22 cellular contexts compared by ENCODE assay signal in the genomic region with DNA sequence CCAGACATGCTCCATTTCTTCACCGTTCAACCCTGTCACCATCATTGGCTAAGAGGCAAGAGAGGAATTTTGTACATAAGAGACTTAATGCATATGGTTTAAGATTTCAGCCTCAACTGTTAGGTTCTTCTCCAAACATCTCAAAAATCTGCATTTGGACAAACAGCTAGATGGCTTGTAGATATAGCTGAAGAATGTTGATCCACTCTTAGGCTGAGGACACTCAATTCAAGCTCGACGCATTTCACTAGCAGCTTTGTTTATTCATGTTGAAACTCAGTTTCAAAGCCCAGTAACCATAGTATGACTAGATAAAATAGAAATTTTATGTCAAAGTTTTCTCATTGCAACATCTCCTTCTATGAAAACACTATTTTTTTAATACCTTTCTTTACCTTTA.
"Had no signal": no experiment of that assay in that cellular context is flagged by ENCODE, and none has a peak within 500 bp of the region (broad histone marks: within the 10 kb centered on the region; RNA-seq: fewer than 3 reads in every experiment).

No MANE protein-coding gene starts in this region.

- H3K4me2 ChIP-seq: smooth muscle cell had no signal

- ATAC-seq: lower lobe of right lung; naive thymus-derived CD8-positive, alpha-beta T cell; right cardiac atrium; stimulated activated naive CD8-positive, alpha-beta T cell treated with anti-CD3 and anti-CD28 coated beads, Interleukin-15, amount 100 ng/mL, for 72 hours had no signal

- DNase-seq: cerebellar nuclear complex; cortex of kidney; head of caudate nucleus; kidney; left ventricle myocardium inferior; lower lobe of right lung; naive thymus-derived CD8-positive, alpha-beta T cell; nephron progenitor cell; nucleus accumbens; right cardiac atrium; stimulated activated CD4-positive, alpha-beta T cell treated with anti-CD3 and anti-CD28 coated beads, Interleukin-12 subunit alpha, Interleukin-12 subunit beta, amount 100 ng/mL, for 4 hours; stimulated activated CD4-positive, alpha-beta T cell treated with anti-CD3 and anti-CD28 coated beads, Interleukin-1b, Interleukin-23, amount 100 ng/mL, for 48 hours; stimulated activated CD4-positive, alpha-beta T cell treated with anti-CD3 and anti-CD28 coated beads, Interleukin-4, amount 100 ng/mL, for 1 hour; stimulated activated CD8-positive, alpha-beta memory T cell treated with anti-CD3 and anti-CD28 coated beads, Interleukin-4, amount 100 ng/mL, for 48 hours; stimulated activated naive CD4-positive, alpha-beta T cell; stimulated activated naive CD8-positive, alpha-beta T cell treated with anti-CD3 and anti-CD28 coated beads, Interleukin-15, amount 100 ng/mL, for 72 hours; substantia nigra; testis; tibial artery; upper lobe of left lung had no signal

- H3K27me3 ChIP-seq: testis, tibial artery, upper lobe of left lung had no signal

- H3K36me3 ChIP-seq: left ventricle myocardium inferior, lower lobe of right lung, prostate gland, tibial artery, upper lobe of left lung had no signal

- H3K27ac ChIP-seq: left ventricle myocardium inferior, lower lobe of right lung, testis, upper lobe of left lung had no signal

- H3K4me3 ChIP-seq: left ventricle myocardium inferior, lower lobe of right lung, prostate gland, smooth muscle cell, testis, tibial artery, upper lobe of left lung had no signal

- H3K4me1 ChIP-seq: testis had no signal

- H3K9me3 ChIP-seq: left ventricle myocardium inferior, lower lobe of right lung, prostate gland, testis, tibial artery, upper lobe of left lung had no signal
